ENCODE assay signal across 7 cellular contexts in the genomic region with DNA sequence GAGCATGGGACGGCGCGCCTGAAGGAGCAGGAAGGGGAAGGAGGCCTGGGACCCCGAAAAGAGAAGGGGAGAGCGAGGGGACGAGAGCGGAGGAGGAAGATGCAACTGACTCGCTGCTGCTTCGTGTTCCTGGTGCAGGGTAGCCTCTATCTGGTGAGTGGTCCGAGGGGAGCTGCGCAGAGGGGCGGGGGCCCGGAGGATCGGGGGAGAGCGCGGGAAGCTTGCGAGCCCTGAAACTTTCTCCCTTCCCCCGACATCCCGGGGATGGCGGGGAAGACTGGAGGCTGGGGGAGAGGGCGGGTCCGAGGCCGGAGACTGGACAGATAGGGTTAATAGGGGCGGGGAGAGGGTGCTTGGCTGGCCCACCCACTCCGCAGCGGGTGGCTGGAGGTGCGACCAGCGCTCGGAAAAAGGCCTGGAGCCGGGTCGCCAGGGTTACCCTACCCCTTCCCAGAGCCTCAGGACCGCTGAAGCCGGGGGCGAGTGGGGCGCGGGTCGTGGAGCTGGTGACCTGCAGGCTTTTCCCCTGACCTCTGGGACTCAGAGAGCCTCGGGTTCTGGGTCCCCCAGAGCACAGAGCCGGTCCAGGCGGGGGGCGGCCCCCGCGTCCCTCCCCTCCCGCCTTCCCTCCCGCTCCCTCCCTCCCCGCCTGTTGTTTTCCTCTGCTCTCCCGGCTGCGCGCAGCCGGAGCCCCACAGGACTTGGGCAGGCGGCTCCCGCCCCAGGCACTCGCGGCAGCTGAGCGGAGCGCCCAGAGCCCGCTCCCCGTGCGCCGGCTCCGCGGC. TPM values are rescaled to one million over a fixed set of nuclear protein-coding genes. Genes with fewer than 3 reads are reported as not detected.
DNase-seq lines count a peak whose midpoint lies in the region; ATAC-seq and TF ChIP-seq lines count a peak whose summit lies in the region.

No MANE protein-coding gene starts in this region.

- H3K4me1 ChIP-seq in testis, result peaks cover 42% of the 10 kb centered on the region

- H3K27ac ChIP-seq in testis, result peak overlapping the region; percentile 84

- H3K27ac Mint-ChIP-seq in chondrocyte (ENCODE audit: unreplicated experiment), result no peak overlapping the region

- TF ChIP-seq POLR2A in testis (IDR thresholded peaks at IDR 0.05), result no peak

- TF ChIP-seq CTCF in GM12864 (IDR thresholded peaks at IDR 0.05; ENCODE audit: low read depth, low read length, missing control alignments), result no peak
- no peak for TF ChIP-seq CTCF in chondrocyte (IDR thresholded peaks at IDR 0.05)
- TF ChIP-seq CTCF in testis (IDR thresholded peaks at IDR 0.05), result no peak

- H3K4me3 Mint-ChIP-seq in chondrocyte (ENCODE audit: unreplicated experiment), result peak overlapping the region; percentile 82

- intact Hi-C loops in testis (cut with DNase I; ENCODE audit: low total_unique reads), result loop anchor here (10.0 kb wide), 1 partner anchor 198 kb away; no protein-coding TSS in a partner anchor

- peaks cover 11% of the 10 kb centered on the region for H3K4me1 Mint-ChIP-seq in chondrocyte (ENCODE audit: low read depth)

- no peaks in the 10 kb centered on the region for H3K27me3 ChIP-seq in testis

- WGBS in testis, 2 donors, result 1 to 2% methylated on average over 22 to 62 of the region's 62 CpGs

- no peaks in the 10 kb centered on the region for H3K9me3 Mint-ChIP-seq in chondrocyte (ENCODE audit: low read depth)

- no peaks in the 10 kb centered on the region for H3K36me3 Mint-ChIP-seq in chondrocyte (ENCODE audit: low read depth)

- ATAC-seq in HG02840 (IDR thresholded peaks at IDR 0.05; ENCODE audit: low FRiP score, unreplicated experiment), result no peak
- ATAC-seq in GM18867 (IDR thresholded peaks at IDR 0.05; ENCODE audit: unreplicated experiment), result no peak

- H3K36me3 ChIP-seq in testis (ENCODE audit: low read depth, missing control alignments), result no peaks in the 10 kb centered on the region

- peak overlapping the region; percentile 40 for H3K4me3 ChIP-seq in GM12864 (ENCODE audit: low read depth, low read length)
- peak overlapping the region; percentile 63 to 76 for H3K4me3 ChIP-seq in testis

- no peaks in the 10 kb centered on the region for H3K9me3 ChIP-seq in testis

- H3K27me3 Mint-ChIP-seq in chondrocyte (ENCODE audit: low read depth), result peaks cover 7% of the 10 kb centered on the region

- no peak for DNase-seq in GM12864 (ENCODE audit: low read depth)
- peak; percentile 41 for DNase-seq in NCI-H226
- DNase-seq in chondrocyte (ENCODE audit: low spot score), result no peak
- peak; percentile 81 for DNase-seq in left kidney (ENCODE audit: low read depth, low spot score)
- DNase-seq in testis, result peak; percentile 56

RNA-seq across cellular contexts. Expression of a gene that starts 0.6 kb away (rescaled TPM):
- 4.2 to 4.7 TPM (median 4.5 TPM) in 3 replicates for total RNA-seq in chondrocyte
- 1 to 10 TPM; 4.1 to 5.6 TPM for total RNA-seq in testis
- 5.8 TPM for polyA plus RNA-seq in testis (ENCODE audit: insufficient read depth, low read depth, low replicate concordance)

Comparison
In these comparisons a context has a peak if more than half of its experiments do, and no peak if none do; other contexts are left out.
1. DNase-seq: peak in NCI-H226 (single experiment), left kidney (single experiment) and testis (single experiment); none in GM12864 (single experiment) and chondrocyte (single experiment).